Comparison of ENCODE assay signal across 8 cellular contexts in genomic region chr7:51430480-51431086, GRCh38.
A peak's percentile ranks its signal among the peaks of the same experiment; 100 is the strongest.
DNase-seq lines count a peak whose midpoint lies in the region; ATAC-seq and TF ChIP-seq lines count a peak whose summit lies in the region.

No MANE protein-coding gene starts in this region.

- no peaks in the 10 kb centered on the region for H3K4me1 Mint-ChIP-seq in activated CD8-positive, alpha-beta memory T cell treated with anti-CD3 and anti-CD28 coated beads, Interleukin-2, amount 10 ng/mL, durations not matched to agents 7 days and 5 days
- no peaks in the 10 kb centered on the region for H3K4me1 Mint-ChIP-seq in osteocyte (ENCODE audit: unreplicated experiment)
- H3K4me1 Mint-ChIP-seq in activated T-helper 2 cell treated with anti-CD3 and anti-CD28 coated beads, Interferon-gamma antibody, Interleukin-2, Interleukin-4, amounts not matched to agents 10 μg/mL and 5 μg/mL and 100 μg/mL, durations not matched to agents 14 hours and 24 hours and 36 hours (ENCODE audit: low read depth), result no peaks in the 10 kb centered on the region
- no peaks in the 10 kb centered on the region for H3K4me1 Mint-ChIP-seq in stimulated activated memory B cell treated with anti-CD40 and anti-IgM and Interleukin-4, amounts not matched to agents 10 μg/mL and 1 μg/mL and 100 μg/mL, for 72 hours

- no peaks in the 10 kb centered on the region for H3K9me3 Mint-ChIP-seq in activated CD8-positive, alpha-beta memory T cell treated with anti-CD3 and anti-CD28 coated beads, Interleukin-2, amount 10 ng/mL, durations not matched to agents 7 days and 5 days (ENCODE audit: low read depth)
- H3K9me3 Mint-ChIP-seq in osteocyte (ENCODE audit: unreplicated experiment), result no peaks in the 10 kb centered on the region
- H3K9me3 Mint-ChIP-seq in activated T-helper 2 cell treated with anti-CD3 and anti-CD28 coated beads, Interferon-gamma antibody, Interleukin-2, Interleukin-4, amounts not matched to agents 10 μg/mL and 5 μg/mL and 100 μg/mL, durations not matched to agents 14 hours and 24 hours and 36 hours, result no peaks in the 10 kb centered on the region
- H3K9me3 Mint-ChIP-seq in stimulated activated memory B cell treated with anti-CD40 and anti-IgM and Interleukin-4, amounts not matched to agents 10 μg/mL and 1 μg/mL and 100 μg/mL, for 72 hours, result peaks cover 8% of the 10 kb centered on the region

- DNase-seq in ELF-1 (ENCODE audit: low read depth, low spot score) (peak; percentile 64), NCI-H460 (ENCODE audit: extremely low read depth, low read depth) (peak; percentile 26), foreskin fibroblast (peak in 1 of 2 donors; percentile 27), osteocyte (ENCODE audit: extremely low spot score, unreplicated experiment) (no peak)
- DNase-seq in activated CD8-positive, alpha-beta memory T cell treated with anti-CD3 and anti-CD28 coated beads, Interleukin-2, amount 10 ng/mL, durations not matched to agents 7 days and 5 days, result peak; percentile 50
- DNase-seq in activated T-helper 2 cell treated with anti-CD3 and anti-CD28 coated beads, Interferon-gamma antibody, Interleukin-2, Interleukin-4, amounts not matched to agents 10 μg/mL and 5 μg/mL and 100 μg/mL, durations not matched to agents 14 hours and 24 hours and 36 hours (ENCODE audit: low spot score), result no peak

- no peak overlapping the region for H3K4me3 ChIP-seq in foreskin fibroblast (ENCODE audit: low read depth in 1 of 2, low read length in 2 of 2)

- H3K27me3 Mint-ChIP-seq in activated CD8-positive, alpha-beta memory T cell treated with anti-CD3 and anti-CD28 coated beads, Interleukin-2, amount 10 ng/mL, durations not matched to agents 7 days and 5 days, result no peaks in the 10 kb centered on the region
- H3K27me3 Mint-ChIP-seq in osteocyte (ENCODE audit: unreplicated experiment), result peaks cover 6% of the 10 kb centered on the region
- no peaks in the 10 kb centered on the region for H3K27me3 Mint-ChIP-seq in activated T-helper 2 cell treated with anti-CD3 and anti-CD28 coated beads, Interferon-gamma antibody, Interleukin-2, Interleukin-4, amounts not matched to agents 10 μg/mL and 5 μg/mL and 100 μg/mL, durations not matched to agents 14 hours and 24 hours and 36 hours (ENCODE audit: low read depth)
- H3K27me3 Mint-ChIP-seq in stimulated activated memory B cell treated with anti-CD40 and anti-IgM and Interleukin-4, amounts not matched to agents 10 μg/mL and 1 μg/mL and 100 μg/mL, for 72 hours, result no peaks in the 10 kb centered on the region

- intact Hi-C loops in activated T-helper 2 cell treated with anti-CD3 and anti-CD28 coated beads, Interferon-gamma antibody, Interleukin-2, Interleukin-4, amounts not matched to agents 10 μg/mL and 5 μg/mL and 100 μg/mL, durations not matched to agents 14 hours and 24 hours and 36 hours (cut with micrococcal nuclease), result no loop called here

- no peak overlapping the region for H3K27ac Mint-ChIP-seq in activated CD8-positive, alpha-beta memory T cell treated with anti-CD3 and anti-CD28 coated beads, Interleukin-2, amount 10 ng/mL, durations not matched to agents 7 days and 5 days
- no peak overlapping the region for H3K27ac Mint-ChIP-seq in osteocyte (ENCODE audit: unreplicated experiment)
- no peak overlapping the region for H3K27ac Mint-ChIP-seq in activated T-helper 2 cell treated with anti-CD3 and anti-CD28 coated beads, Interferon-gamma antibody, Interleukin-2, Interleukin-4, amounts not matched to agents 10 μg/mL and 5 μg/mL and 100 μg/mL, durations not matched to agents 14 hours and 24 hours and 36 hours
- H3K27ac Mint-ChIP-seq in stimulated activated memory B cell treated with anti-CD40 and anti-IgM and Interleukin-4, amounts not matched to agents 10 μg/mL and 1 μg/mL and 100 μg/mL, for 72 hours, result no peak overlapping the region

- no peak overlapping the region for H3K4me3 Mint-ChIP-seq in activated CD8-positive, alpha-beta memory T cell treated with anti-CD3 and anti-CD28 coated beads, Interleukin-2, amount 10 ng/mL, durations not matched to agents 7 days and 5 days
- H3K4me3 Mint-ChIP-seq in osteocyte (ENCODE audit: unreplicated experiment), result no peak overlapping the region
- H3K4me3 Mint-ChIP-seq in activated T-helper 2 cell treated with anti-CD3 and anti-CD28 coated beads, Interferon-gamma antibody, Interleukin-2, Interleukin-4, amounts not matched to agents 10 μg/mL and 5 μg/mL and 100 μg/mL, durations not matched to agents 14 hours and 24 hours and 36 hours (ENCODE audit: low read depth), result no peak overlapping the region
- no peak overlapping the region for H3K4me3 Mint-ChIP-seq in stimulated activated memory B cell treated with anti-CD40 and anti-IgM and Interleukin-4, amounts not matched to agents 10 μg/mL and 1 μg/mL and 100 μg/mL, for 72 hours

- TF ChIP-seq CTCF in foreskin fibroblast (IDR thresholded peaks at IDR 0.05; ENCODE audit: low read depth, low read length) (peak; percentile 66), osteocyte (IDR thresholded peaks at IDR 0.05) (peak; percentile 79)

- no peaks in the 10 kb centered on the region for H3K36me3 Mint-ChIP-seq in activated CD8-positive, alpha-beta memory T cell treated with anti-CD3 and anti-CD28 coated beads, Interleukin-2, amount 10 ng/mL, durations not matched to agents 7 days and 5 days
- no peaks in the 10 kb centered on the region for H3K36me3 Mint-ChIP-seq in osteocyte (ENCODE audit: unreplicated experiment)
- no peaks in the 10 kb centered on the region for H3K36me3 Mint-ChIP-seq in activated T-helper 2 cell treated with anti-CD3 and anti-CD28 coated beads, Interferon-gamma antibody, Interleukin-2, Interleukin-4, amounts not matched to agents 10 μg/mL and 5 μg/mL and 100 μg/mL, durations not matched to agents 14 hours and 24 hours and 36 hours (ENCODE audit: low read depth)
- no peaks in the 10 kb centered on the region for H3K36me3 Mint-ChIP-seq in stimulated activated memory B cell treated with anti-CD40 and anti-IgM and Interleukin-4, amounts not matched to agents 10 μg/mL and 1 μg/mL and 100 μg/mL, for 72 hours

- CTCF ChIA-PET in activated CD8-positive, alpha-beta memory T cell treated with anti-CD3 and anti-CD28 coated beads, Interleukin-2, amount 10 ng/mL, durations not matched to agents 7 days and 5 days (lab: Charles Lee), result interaction anchor here (1.2 to 1.6 kb wide), 2 partner anchors 60 to 268 kb away, joined by 3 read pairs; no protein-coding TSS in a partner anchor

- ATAC-seq in HG02588 (IDR thresholded peaks at IDR 0.05; ENCODE audit: unreplicated experiment), result peak; percentile 68
- ATAC-seq in activated CD8-positive, alpha-beta memory T cell treated with anti-CD3 and anti-CD28 coated beads, Interleukin-2, amount 10 ng/mL, durations not matched to agents 7 days and 5 days, result no peak
- no peak for ATAC-seq in stimulated activated memory B cell treated with anti-CD40 and anti-IgM and Interleukin-4, amounts not matched to agents 10 μg/mL and 1 μg/mL and 100 μg/mL, for 72 hours

Comparison
In these comparisons a context has a peak if more than half of its experiments do, and no peak if none do; other contexts are left out.
1. DNase-seq: peak in ELF-1 (single experiment), NCI-H460 (single experiment) and activated CD8-positive, alpha-beta memory T cell treated with anti-CD3 and anti-CD28 coated beads, Interleukin-2, amount 10 ng/mL, durations not matched to agents 7 days and 5 days (single experiment); none in osteocyte (single experiment) and activated T-helper 2 cell treated with anti-CD3 and anti-CD28 coated beads, Interferon-gamma antibody, Interleukin-2, Interleukin-4, amounts not matched to agents 10 μg/mL and 5 μg/mL and 100 μg/mL, durations not matched to agents 14 hours and 24 hours and 36 hours (single experiment).